9 cellular contexts compared by ENCODE assay signal in genomic region chrX:7059214-7059838, GRCh38.
DNase-seq lines count a peak whose midpoint lies in the region; ATAC-seq, FAIRE-seq and TF ChIP-seq lines count a peak whose summit lies in the region.
"Had no signal": no experiment of that assay in that cellular context is flagged by ENCODE, and none has a peak within 500 bp of the region (broad histone marks: within the 10 kb centered on the region; RNA-seq: fewer than 3 reads in every experiment).

No MANE protein-coding gene starts in this region.

- DNase-seq in GM12892 (ENCODE audit: insufficient read length) (peak; percentile 36), kidney (no peak), Ammon's horn (ENCODE audit: low spot score) (no peak), HPDE6-E6E7 (ENCODE audit: extremely low spot score) (no peak), NCI-H1436 treated with DMSO at 0.1 percent for 48 hours (lab: John Stamatoyannopoulos, UW) (no peak)
- DNase-seq in activated CD4-positive, alpha-beta memory T cell treated with anti-CD3 and anti-CD28 coated beads for 36 hours: peak; percentile 49
- DNase-seq: naive thymus-derived CD8-positive, alpha-beta T cell had no signal

- peaks cover 12% of the 10 kb centered on the region for H3K36me3 Mint-ChIP-seq in activated CD4-positive, alpha-beta memory T cell treated with anti-CD3 and anti-CD28 coated beads for 36 hours

- POLR2A ChIA-PET in activated CD4-positive, alpha-beta memory T cell treated with anti-CD3 and anti-CD28 coated beads for 36 hours (lab: Charles Lee): interaction anchor here (0.8 kb wide), 1 partner anchor 25 kb away, joined by 3 read pairs; no protein-coding TSS in a partner anchor

- peak; percentile 99 for FAIRE-seq in GM12892 (lab: Jason Lieb, UNC)
- no peak for FAIRE-seq in kidney (lab: Jason Lieb, UNC)

- H3K9ac ChIP-seq in kidney (ENCODE audit: low read length in 2 of 2): no peak overlapping the region

- no peak overlapping the region for H3K27ac ChIP-seq in kidney (ENCODE audit: low read depth in 2 of 2, low read length in 2 of 2)

- no peak overlapping the region for H3K4me3 Mint-ChIP-seq in activated CD4-positive, alpha-beta memory T cell treated with anti-CD3 and anti-CD28 coated beads for 36 hours
- H3K4me3 Mint-ChIP-seq: naive thymus-derived CD8-positive, alpha-beta T cell had no signal

- no peaks in the 10 kb centered on the region for H3K9me3 ChIP-seq in kidney (ENCODE audit: control insufficient read depth in 1 of 2, low read length in 2 of 2)

- TF ChIP-seq POLR2A in GM12892 (IDR thresholded peaks at IDR 0.05; ENCODE audit: low read depth, low read length): no peak

- H3K4me1 ChIP-seq in kidney (ENCODE audit: control insufficient read depth in 1 of 2, insufficient read depth in 1 of 2, low read depth in 1 of 2, low read length in 2 of 2): no peaks in the 10 kb centered on the region

- ATAC-seq in GM19395 (IDR thresholded peaks at IDR 0.05; ENCODE audit: unreplicated experiment) (peak; percentile 94), HG03039 (IDR thresholded peaks at IDR 0.05; ENCODE audit: unreplicated experiment) (peak; percentile 81)
- ATAC-seq: naive thymus-derived CD8-positive, alpha-beta T cell had no signal

- no peaks in the 10 kb centered on the region for H3K27me3 Mint-ChIP-seq in activated CD4-positive, alpha-beta memory T cell treated with anti-CD3 and anti-CD28 coated beads for 36 hours
- H3K27me3 Mint-ChIP-seq: naive thymus-derived CD8-positive, alpha-beta T cell had no signal

- H3K27ac Mint-ChIP-seq in activated CD4-positive, alpha-beta memory T cell treated with anti-CD3 and anti-CD28 coated beads for 36 hours: peak overlapping the region; percentile 40

- H3K9me3 Mint-ChIP-seq in activated CD4-positive, alpha-beta memory T cell treated with anti-CD3 and anti-CD28 coated beads for 36 hours: no peaks in the 10 kb centered on the region
- H3K9me3 Mint-ChIP-seq: naive thymus-derived CD8-positive, alpha-beta T cell had no signal

- peaks cover 18% of the 10 kb centered on the region for H3K4me1 Mint-ChIP-seq in activated CD4-positive, alpha-beta memory T cell treated with anti-CD3 and anti-CD28 coated beads for 36 hours (ENCODE audit: low read depth)

- no peak for TF ChIP-seq CTCF in kidney (IDR thresholded peaks at IDR 0.05; ENCODE audit: borderline replicate concordance, extremely low read depth, insufficient read depth)

- peaks cover 0 to 8% of the 10 kb centered on the region in 2 donors for H3K36me3 ChIP-seq in kidney (ENCODE audit: control insufficient read depth in 1 of 2, insufficient read depth in 2 of 2, low read length in 2 of 2)

- no peak overlapping the region for H3K4me3 ChIP-seq in kidney (ENCODE audit: low read length in 2 of 2)

- intact Hi-C loops in activated CD4-positive, alpha-beta memory T cell treated with anti-CD3 and anti-CD28 coated beads for 36 hours (cut with micrococcal nuclease): loop anchor here (1.0 to 10.0 kb wide), 2 partner anchors 25 to 85 kb away; partner anchors contain the start of genes PUDP and STS
- intact Hi-C loops in kidney (cut with DNase I): no loop called here

- CTCF ChIA-PET in activated CD4-positive, alpha-beta memory T cell treated with anti-CD3 and anti-CD28 coated beads for 36 hours (lab: Charles Lee): interaction anchor here (0.9 kb wide), 1 partner anchor 25 kb away, joined by 3 read pairs; no protein-coding TSS in a partner anchor

Comparison
In these comparisons a context has a peak if more than half of its experiments do, and no peak if none do; other contexts are left out.
1. DNase-seq: peak in GM12892 (single experiment) and activated CD4-positive, alpha-beta memory T cell treated with anti-CD3 and anti-CD28 coated beads for 36 hours (single experiment); none in kidney (single experiment), Ammon's horn (single experiment), HPDE6-E6E7 (single experiment) and NCI-H1436 treated with DMSO at 0.1 percent for 48 hours (single experiment).